ENCODE assay signal across 8 cellular contexts in genomic region chr11:117828641-117829368, GRCh38. TPM values are rescaled to one million over a fixed set of nuclear protein-coding genes. Genes with fewer than 3 reads are reported as not detected.
DNase-seq lines count a peak whose midpoint lies in the region; ATAC-seq and TF ChIP-seq lines count a peak whose summit lies in the region.

No MANE protein-coding gene starts in this region.

- H3K27me3 ChIP-seq in colonic mucosa (no peaks in the 10 kb centered on the region), thyroid gland (no peaks in the 10 kb centered on the region), MM.1S (replicated peaks; ENCODE audit: insufficient read depth, low read length) (peaks cover 51% of the 10 kb centered on the region)

- H4K20me1 ChIP-seq in MM.1S (ENCODE audit: insufficient read depth, low read length) = no peaks in the 10 kb centered on the region

- H3K9me3 ChIP-seq in colonic mucosa = no peaks in the 10 kb centered on the region
- no peaks in the 10 kb centered on the region for H3K9me3 ChIP-seq in thyroid gland
- H3K9me3 ChIP-seq in MM.1S (replicated peaks; ENCODE audit: insufficient read depth, low read length) = no peaks in the 10 kb centered on the region

- POLR2A ChIA-PET in activated CD4-positive, alpha-beta T cell treated with anti-CD3 and anti-CD28 coated beads for 36 hours (lab: Charles Lee) = interaction anchor here (0.7 to 1.5 kb wide), 2 partner anchors 11 to 222 kb away, joined by 3 to 7 read pairs; no protein-coding TSS in a partner anchor

- no peak overlapping the region for H3K9ac ChIP-seq in colonic mucosa (ENCODE audit: low read depth in 2 of 2, low read length in 2 of 2)
- H3K9ac ChIP-seq in MM.1S (ENCODE audit: low read length) = no peak overlapping the region

- H3K27ac Mint-ChIP-seq in activated CD4-positive, alpha-beta T cell treated with anti-CD3 and anti-CD28 coated beads for 36 hours = peak overlapping the region; percentile 78
- peak overlapping the region in 1 of 2 donors; percentile 61 for H3K27ac Mint-ChIP-seq in natural killer cell

- H3K27me3 Mint-ChIP-seq in activated CD4-positive, alpha-beta T cell treated with anti-CD3 and anti-CD28 coated beads for 36 hours = no peaks in the 10 kb centered on the region
- H3K27me3 Mint-ChIP-seq in natural killer cell (ENCODE audit: low read depth in 2 of 2) = peaks cover 9 to 12% of the 10 kb centered on the region in 2 donors

- H2AFZ ChIP-seq in MM.1S (ENCODE audit: low read length) = no peak overlapping the region

- no peaks in the 10 kb centered on the region for H3K9me2 ChIP-seq in MM.1S (replicated peaks; ENCODE audit: insufficient read depth, low read length)

- TF ChIP-seq CTCF in colonic mucosa (IDR thresholded peaks at IDR 0.05) (no peak), natural killer cell (IDR thresholded peaks at IDR 0.05) (no peak), thyroid gland (IDR thresholded peaks at IDR 0.05) (no peak), MM.1S (IDR thresholded peaks at IDR 0.05; ENCODE audit: low read length) (no peak)

- H3K4me3 ChIP-seq in colonic mucosa (no peak overlapping the region), thyroid gland (replicated peaks in 1 of 3) (no peak overlapping the region), MM.1S (ENCODE audit: low read length) (no peak overlapping the region)

- no peaks in the 10 kb centered on the region for H3F3A ChIP-seq in MM.1S (ENCODE audit: insufficient read depth, low read length)

- no peaks in the 10 kb centered on the region for H3K79me2 ChIP-seq in MM.1S (ENCODE audit: low read length)

- CTCF ChIA-PET in activated CD4-positive, alpha-beta T cell treated with anti-CD3 and anti-CD28 coated beads for 36 hours (lab: Charles Lee) = interaction anchor here (0.8 to 7.1 kb wide), 7 partner anchors 13 to 224 kb away, joined by 3 to 67 read pairs (median 11); no protein-coding TSS in a partner anchor

- DNase-seq in GDM1 (lab: John Stamatoyannopoulos, UW) (peak; percentile 34), colonic mucosa (peak; percentile 35), natural killer cell (peak; percentile 71), thyroid gland (no peak), NCI-H2196 (lab: John Stamatoyannopoulos, UW; ENCODE audit: unreplicated experiment) (no peak), MM.1S (no peak)
- DNase-seq in activated CD4-positive, alpha-beta T cell treated with anti-CD3 and anti-CD28 coated beads for 36 hours = peak; percentile 91

- H3K36me3 Mint-ChIP-seq in activated CD4-positive, alpha-beta T cell treated with anti-CD3 and anti-CD28 coated beads for 36 hours (ENCODE audit: low read depth) = no peaks in the 10 kb centered on the region
- H3K36me3 Mint-ChIP-seq in natural killer cell = no peaks in the 10 kb centered on the region

- 62 to 83% methylated on average over 9 of the region's 14 CpGs for WGBS in thyroid gland, 2 donors

- no peaks in the 10 kb centered on the region for H3K36me3 ChIP-seq in colonic mucosa
- no peaks in the 10 kb centered on the region for H3K36me3 ChIP-seq in thyroid gland
- H3K36me3 ChIP-seq in MM.1S (replicated peaks; ENCODE audit: insufficient read depth, low read length) = no peaks in the 10 kb centered on the region

- TF ChIP-seq POLR2A in thyroid gland (IDR thresholded peaks at IDR 0.05) = no peak

- H3K4me2 ChIP-seq in MM.1S (ENCODE audit: low read depth, low read length) = no peak overlapping the region

- no peaks in the 10 kb centered on the region for H3K9me3 Mint-ChIP-seq in activated CD4-positive, alpha-beta T cell treated with anti-CD3 and anti-CD28 coated beads for 36 hours (ENCODE audit: low read depth)
- no peaks in the 10 kb centered on the region for H3K9me3 Mint-ChIP-seq in natural killer cell

- intact Hi-C loops in activated CD4-positive, alpha-beta T cell treated with anti-CD3 and anti-CD28 coated beads for 36 hours (cut with DNase I, micrococcal nuclease) = loop anchor here in 1 of 2 experiments (1.0 kb wide), 1 partner anchor 12 kb away; no protein-coding TSS in a partner anchor
- intact Hi-C loops in colonic mucosa (cut with DNase I) (no loop called here), natural killer cell (cut with micrococcal nuclease) (no loop called here), thyroid gland (cut with DNase I) (no loop called here)

- peaks cover 41% of the 10 kb centered on the region for H3K4me1 Mint-ChIP-seq in activated CD4-positive, alpha-beta T cell treated with anti-CD3 and anti-CD28 coated beads for 36 hours
- H3K4me1 Mint-ChIP-seq in natural killer cell = peaks cover 10 to 44% of the 10 kb centered on the region in 2 donors

- H3K4me3 Mint-ChIP-seq in activated CD4-positive, alpha-beta T cell treated with anti-CD3 and anti-CD28 coated beads for 36 hours = no peak overlapping the region
- H3K4me3 Mint-ChIP-seq in natural killer cell = no peak overlapping the region

- H3K27ac ChIP-seq in colonic mucosa (no peak overlapping the region), thyroid gland (peak overlapping the region in 2 of 3 donors; percentile 15 to 28), MM.1S (ENCODE audit: low read length) (no peak overlapping the region)

- H3K4me1 ChIP-seq in colonic mucosa (no peaks in the 10 kb centered on the region), thyroid gland (peaks cover 9 to 38% of the 10 kb centered on the region in 2 donors), MM.1S (ENCODE audit: low read length) (no peaks in the 10 kb centered on the region)

- ATAC-seq in HG03196 (IDR thresholded peaks at IDR 0.05; ENCODE audit: unreplicated experiment) (peak; percentile 60), natural killer cell (peak; percentile 79 to 90 (median 85))
- ATAC-seq in activated CD4-positive, alpha-beta T cell treated with anti-CD3 and anti-CD28 coated beads for 36 hours = peak; percentile 96

RNA-seq across cellular contexts. Expression of gene FXYD2, which starts 4.3 kb away (rescaled TPM):
- 1 to 10 TPM in 1 of 2 experiments, under 1 TPM in 1; 0.91 to 1.1 TPM for total RNA-seq in activated CD4-positive, alpha-beta T cell treated with anti-CD3 and anti-CD28 coated beads for 36 hours
- total RNA-seq in colonic mucosa = 1 to 10 TPM in 1 of 2 donors, under 1 TPM in 1; 0.98 to 1.5 TPM
- total RNA-seq in natural killer cell = under 1 TPM in 2 of 3 donors, not detected in 1; 0.75 to 0.78 TPM
- total RNA-seq in thyroid gland = 1 to 10 TPM in 3 of 4 donors, under 1 TPM in 1; 0.42 to 2.8 (median 1.5) TPM

RNA-seq across cellular contexts. Expression of gene DSCAML1, which starts 31.8 kb away (rescaled TPM):
- under 1 TPM; 0.05 to 0.67 TPM for total RNA-seq in activated CD4-positive, alpha-beta T cell treated with anti-CD3 and anti-CD28 coated beads for 36 hours
- total RNA-seq in colonic mucosa (1 to 10 TPM; 1.2 to 4.3 TPM), natural killer cell (under 1 TPM in 1 of 3 donors, not detected in 2; 0.66 TPM), thyroid gland (1 to 10 TPM in 2 of 4 donors, under 1 TPM in 2; 0.54 to 1.8 (median 0.99) TPM)

RNA-seq across cellular contexts. Expression of gene FXYD6, which starts 47.7 kb away (rescaled TPM):
- under 1 TPM; 0.46 to 0.47 TPM for total RNA-seq in activated CD4-positive, alpha-beta T cell treated with anti-CD3 and anti-CD28 coated beads for 36 hours
- total RNA-seq in colonic mucosa (10 to 100 TPM in 1 of 2 donors, 1 to 10 TPM in 1; 6.4 to 29.8 TPM), natural killer cell (under 1 TPM in 2 of 3 donors, not detected in 1; 0.20 to 0.90 TPM), thyroid gland (100 to 1,000 TPM in 2 of 4 donors, 10 to 100 TPM in 2; 34.2 to 143 (median 88.6) TPM)

Comparison
In these comparisons a context has a peak if more than half of its experiments do, and no peak if none do; other contexts are left out.
1. DNase-seq: peak in GDM1 (single experiment), activated CD4-positive, alpha-beta T cell treated with anti-CD3 and anti-CD28 coated beads for 36 hours (single experiment), colonic mucosa (single experiment) and natural killer cell (single experiment); none in thyroid gland (0 of 2), NCI-H2196 (single experiment) and MM.1S (single experiment).
2. H3K27ac ChIP-seq: peak in thyroid gland (2 of 3); none in colonic mucosa (single experiment) and MM.1S (single experiment).
3. Peak in every context shown above with its lines, with median percentiles within 50 percentile points of each other: ATAC-seq.